In the genomic region with DNA sequence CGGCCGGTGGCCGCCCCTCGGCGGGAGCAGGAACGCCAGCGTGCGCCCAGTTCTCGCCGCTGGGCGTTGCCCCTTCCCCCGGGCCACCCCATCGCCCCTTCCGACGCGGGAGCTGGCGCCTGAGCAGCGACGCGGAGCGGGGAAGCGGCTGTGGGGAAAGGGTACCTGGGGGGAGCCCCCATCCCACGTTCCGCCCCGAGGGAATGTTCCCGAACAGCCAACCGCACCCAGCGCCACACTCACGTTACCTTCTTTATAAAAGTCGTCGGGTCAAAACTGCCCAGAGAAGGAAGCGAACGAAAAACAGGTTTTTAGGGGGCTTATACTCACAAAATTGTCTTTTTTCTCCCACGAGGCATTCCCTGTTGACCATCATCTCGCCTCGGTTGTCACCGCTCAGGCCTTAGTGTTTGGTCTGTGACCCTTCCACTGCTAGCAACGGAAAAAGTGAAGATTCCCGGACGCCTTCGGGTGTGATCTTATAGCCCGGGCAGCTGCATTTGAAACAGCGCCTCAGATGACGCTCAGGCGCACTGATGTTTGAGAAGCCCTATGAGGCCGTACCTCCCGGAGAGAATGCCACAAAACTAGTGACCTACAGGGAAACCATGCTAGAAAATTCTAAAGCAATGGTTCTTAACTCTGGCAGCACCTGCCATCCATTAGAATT, we compare ENCODE assay signal across 8 cellular contexts. TPM values are rescaled to one million over a fixed set of nuclear protein-coding genes. Genes with fewer than 3 reads are reported as not detected.
A peak's percentile ranks its signal among the peaks of the same experiment; 100 is the strongest.
DNase-seq lines count a peak whose midpoint lies in the region; FAIRE-seq and TF ChIP-seq lines count a peak whose summit lies in the region.

No MANE protein-coding gene starts in this region.

- H3K4me2 ChIP-seq in BLaER1: peak overlapping the region; percentile 95

- H3K9ac ChIP-seq in BLaER1: peak overlapping the region; percentile 88

- no peaks in the 10 kb centered on the region for H3K9me3 ChIP-seq in BLaER1

- FAIRE-seq in D721Med (lab: Jason Lieb, UNC): no peak

- H3K27me3 ChIP-seq in BLaER1: no peaks in the 10 kb centered on the region
- peaks cover 16% of the 10 kb centered on the region for H3K27me3 ChIP-seq in H7 (ENCODE audit: control insufficient read depth, insufficient read depth, low read length)

- H3K4me1 ChIP-seq in BLaER1: peaks cover 34% of the 10 kb centered on the region

- no peaks in the 10 kb centered on the region for H3K36me3 ChIP-seq in BLaER1
- H3K36me3 ChIP-seq in H7 (replicated peaks; ENCODE audit: control insufficient read depth, insufficient read depth, low read length): no peaks in the 10 kb centered on the region

- no peak for TF ChIP-seq CTCF in D721Med (IDR thresholded peaks at IDR 0.05; ENCODE audit: insufficient read depth, missing control alignments)

- H4K20me1 ChIP-seq in BLaER1: peaks cover 32% of the 10 kb centered on the region

- DNase-seq in H7 (peak; percentile 59), RKO (ENCODE audit: low spot score) (peak; percentile 89), cerebellar cortex (ENCODE audit: low spot score) (peak; percentile 34), left kidney (ENCODE audit: low read depth, low spot score) (peak; percentile 82), D721Med (ENCODE audit: insufficient read length, low spot score) (no peak), NAMALWA (ENCODE audit: low spot score) (no peak)
- DNase-seq in stimulated activated CD4-positive, alpha-beta T cell treated with anti-CD3 and anti-CD28 coated beads, Interleukin-4, amount 100 ng/mL, for 1 hour: peak; percentile 8

- H3K4me3 ChIP-seq in BLaER1 (peak overlapping the region; percentile 97), H7 (ENCODE audit: insufficient read depth, low read depth, low read length) (peak overlapping the region; percentile 74)

- peak overlapping the region; percentile 87 for H3K27ac ChIP-seq in BLaER1

RNA-seq across cellular contexts. Expression of a gene that starts 0.5 kb away (rescaled TPM):
- 24.3 and 31.5 TPM in 2 replicates for total RNA-seq in H7 (2014; rRNA removed; shearing (Covaris generic))

Comparison
In these comparisons a context has a peak if more than half of its experiments do, and no peak if none do; other contexts are left out.
1. DNase-seq: peak in H7 (single experiment), RKO (single experiment), cerebellar cortex (single experiment), left kidney (single experiment) and stimulated activated CD4-positive, alpha-beta T cell treated with anti-CD3 and anti-CD28 coated beads, Interleukin-4, amount 100 ng/mL, for 1 hour (single experiment); none in D721Med (single experiment) and NAMALWA (single experiment).